ENCODE assay signal across 15 cellular contexts in genomic region chr1:199706826-199707606, GRCh38.
DNase-seq lines count a peak whose midpoint lies in the region; ATAC-seq, FAIRE-seq and TF ChIP-seq lines count a peak whose summit lies in the region.
"Had no signal": no experiment of that assay in that cellular context is flagged by ENCODE, and none has a peak within 500 bp of the region (broad histone marks: within the 10 kb centered on the region; RNA-seq: fewer than 3 reads in every experiment).

No MANE protein-coding gene starts in this region.

- H3K9ac ChIP-seq in HepG2 (ENCODE audit: insufficient read depth, low read depth, low read length) = no peak overlapping the region
- H3K9ac ChIP-seq: BLaER1 had no signal

- no peak for TF ChIP-seq CTCF in right lobe of liver (IDR thresholded peaks at IDR 0.05)
- no peak for TF ChIP-seq CTCF in HepG2 (CRISPR knock-in tag; IDR thresholded peaks at IDR 0.05)
- TF ChIP-seq CTCF in VCaP (conservative IDR thresholded peaks at IDR 0.05) = no peak
- no peak for TF ChIP-seq CTCF in thyroid gland (IDR thresholded peaks at IDR 0.05)

- H4K20me1 ChIP-seq in HepG2 (ENCODE audit: insufficient read depth, low read length) = no peaks in the 10 kb centered on the region
- H4K20me1 ChIP-seq: BLaER1 had no signal

- TF ChIP-seq RAD21 in HepG2 (CRISPR knock-in tag; IDR thresholded peaks at IDR 0.05) = no peak

- H3K27ac ChIP-seq in right lobe of liver (no peak overlapping the region), HepG2 (ENCODE audit: extremely low read length, insufficient read depth, low read length) (no peak overlapping the region), VCaP (peak overlapping the region; percentile 29), thyroid gland (no peak overlapping the region)
- H3K27ac ChIP-seq: BLaER1 had no signal

- H3K9me3 ChIP-seq in right lobe of liver (no peaks in the 10 kb centered on the region), HepG2 (ENCODE audit: low read length) (peaks cover 16% of the 10 kb centered on the region), thyroid gland (no peaks in the 10 kb centered on the region)

- no peak for FAIRE-seq in HepG2 (lab: Jason Lieb, UNC)
- FAIRE-seq: H1, HTR-8/SVneo had no signal

- no peak for TF ChIP-seq POLR2A in right lobe of liver (IDR thresholded peaks at IDR 0.05)
- TF ChIP-seq POLR2A in HepG2 (IDR thresholded peaks at IDR 0.05; ENCODE audit: insufficient read depth in 1 of 2, low read depth in 2 of 2, low read length in 2 of 2) = no peak
- no peak for TF ChIP-seq POLR2A in thyroid gland (IDR thresholded peaks at IDR 0.05)

- H3K36me3 ChIP-seq in right lobe of liver = no peaks in the 10 kb centered on the region
- H3K36me3 ChIP-seq in HepG2 (replicated peaks in 1 of 2; ENCODE audit: control insufficient read depth in 1 of 2, insufficient read depth in 2 of 2, low read length in 2 of 2) = no peaks in the 10 kb centered on the region
- H3K36me3 ChIP-seq in thyroid gland = no peaks in the 10 kb centered on the region
- H3K36me3 ChIP-seq: BLaER1 had no signal

- peak; percentile 59 to 94 (median 69) for ATAC-seq in right lobe of liver
- no peak for ATAC-seq in HepG2
- ATAC-seq in Right ventricle myocardium inferior = no peak

- H3K4me3 ChIP-seq in right lobe of liver = no peak overlapping the region
- no peak overlapping the region for H3K4me3 ChIP-seq in HepG2 (replicated peaks in 1 of 3; ENCODE audit: insufficient read depth in 1 of 3, low read depth in 2 of 3, low read length in 3 of 3)
- H3K4me3 ChIP-seq in thyroid gland (replicated peaks in 1 of 3) = no peak overlapping the region
- H3K4me3 ChIP-seq: BLaER1 had no signal

- DNase-seq in right lobe of liver (peak in 1 of 3 donors; percentile 48), HepG2 (ENCODE audit: low spot score) (no peak), renal cortical epithelial cell (ENCODE audit: low read depth) (peak; percentile 10), cortex of kidney (lab: John Stamatoyannopoulos, UW) (no peak), thyroid gland (no peak), Right ventricle myocardium inferior (ENCODE audit: missing footprints) (no peak)
- DNase-seq: 8988T; CD4-positive, alpha-beta memory T cell; DMS79 treated with DMSO at 0.1 percent for 48 hours; GF-D8; H9 had no signal

- no peaks in the 10 kb centered on the region for H3K27me3 ChIP-seq in right lobe of liver
- no peaks in the 10 kb centered on the region for H3K27me3 ChIP-seq in HepG2 (ENCODE audit: control insufficient read depth in 1 of 2, insufficient read depth in 2 of 2, low read length in 2 of 2)
- H3K27me3 ChIP-seq in thyroid gland = no peaks in the 10 kb centered on the region
- H3K27me3 ChIP-seq: BLaER1 had no signal

- in situ Hi-C loops in HepG2 (cut with HindIII; ENCODE audit: extremely low pct_ligation_motif_present, low pct_unique_long_range_greater_than_20kb) = no loop called here

- H3K4me2 ChIP-seq in HepG2 (ENCODE audit: low read depth, low read length) = no peak overlapping the region
- H3K4me2 ChIP-seq: BLaER1 had no signal

- H2AFZ ChIP-seq in HepG2 (ENCODE audit: low read length) = no peak overlapping the region

- POLR2A ChIA-PET in HepG2 (lab: Yijun Ruan, JAX) = no interaction called here

- CTCF ChIA-PET in HepG2 (lab: Yijun Ruan, JAX; ENCODE audit: low intra/inter-chr PET ratio, low total read pairs) = no interaction called here

- TF ChIP-seq EP300 in HepG2 (IDR thresholded peaks at IDR 0.05; ENCODE audit: low read depth in 2 of 2, low read length in 2 of 2) (no peak), HepG2 (CRISPR knock-in tag; IDR thresholded peaks at IDR 0.05; ENCODE audit: borderline replicate concordance) (no peak)

- 57% methylated on average over 5 of the region's 5 CpGs for WGBS in right lobe of liver (ENCODE audit: insufficient coverage, low coverage, low lambda C conversion rate, missing lambda C conversion rate)
- 4% methylated on average over 5 of the region's 5 CpGs for WGBS in HepG2 (ENCODE audit: low lambda C conversion rate)
- 93% methylated on average over 5 of the region's 5 CpGs for WGBS in thyroid gland, 2 donors

- no peaks in the 10 kb centered on the region for H3K79me2 ChIP-seq in HepG2 (ENCODE audit: insufficient read depth, low read length)

- H3K4me1 ChIP-seq in right lobe of liver = no peaks in the 10 kb centered on the region
- H3K4me1 ChIP-seq in HepG2 (ENCODE audit: insufficient read depth, low read length) = no peaks in the 10 kb centered on the region
- peaks cover 0 to 11% of the 10 kb centered on the region in 2 donors for H3K4me1 ChIP-seq in thyroid gland
- H3K4me1 ChIP-seq: BLaER1 had no signal

- intact Hi-C loops in right lobe of liver (cut with DNase I) = no loop called here
- intact Hi-C loops in HepG2 (cut with micrococcal nuclease; ENCODE audit: unreplicated experiment) = no loop called here
- intact Hi-C loops in thyroid gland (cut with DNase I) = no loop called here
- intact Hi-C loops in Right ventricle myocardium inferior (cut with DNase I) = no loop called here

- BruUV-seq in HepG2 (replicated peaks; lab: Mats Ljungman, UMichigan) = no TSS peak

TF ChIP-seq in HepG2, 621 proteins besides CTCF, POLR2A, EP300 and RAD21 (continues in another document):
- TF ChIP-seq FOXA3 (CRISPR knock-in tag; IDR thresholded peaks at IDR 0.05) (no peak), MTA3 (CRISPR knock-in tag; IDR thresholded peaks at IDR 0.05) (no peak), ZNF781 (CRISPR knock-in tag; IDR thresholded peaks at IDR 0.05; ENCODE audit: borderline replicate concordance, not compliant biosample characterization) (no peak), THYN1 (CRISPR knock-in tag; IDR thresholded peaks at IDR 0.05; ENCODE audit: borderline replicate concordance, low read depth) (no peak), REPIN1 (CRISPR knock-in tag; IDR thresholded peaks at IDR 0.05; ENCODE audit: borderline replicate concordance, low read depth) (no peak), NCOA2 (CRISPR knock-in tag; IDR thresholded peaks at IDR 0.05) (no peak), ZSCAN9 (CRISPR knock-in tag; IDR thresholded peaks at IDR 0.05; ENCODE audit: borderline replicate concordance) (no peak), ZNF775 (CRISPR knock-in tag; IDR thresholded peaks at IDR 0.05; ENCODE audit: borderline replicate concordance) (no peak), ZNF503 (CRISPR knock-in tag; IDR thresholded peaks at IDR 0.05) (no peak), TSC22D2 (CRISPR knock-in tag; IDR thresholded peaks at IDR 0.05; ENCODE audit: borderline replicate concordance) (no peak), THAP9 (CRISPR knock-in tag; IDR thresholded peaks at IDR 0.05; ENCODE audit: borderline replicate concordance) (no peak), SIN3A (IDR thresholded peaks at IDR 0.05; ENCODE audit: borderline replicate concordance, low read depth, low read length) (no peak), IRF1 (CRISPR knock-in tag; IDR thresholded peaks at IDR 0.05; ENCODE audit: low read depth) (no peak), ATF5 (CRISPR knock-in tag; IDR thresholded peaks at IDR 0.05; ENCODE audit: low read depth) (no peak), SMAD1 (CRISPR knock-in tag; IDR thresholded peaks at IDR 0.05; ENCODE audit: borderline replicate concordance, low read depth) (no peak), ZNF180 (CRISPR knock-in tag; IDR thresholded peaks at IDR 0.05; ENCODE audit: borderline replicate concordance, low read depth) (no peak)

Comparison
In these comparisons a context has a peak if more than half of its experiments do, and no peak if none do; other contexts are left out.
1. ATAC-seq: peak in right lobe of liver (4 of 4); none in HepG2 (single experiment) and Right ventricle myocardium inferior (single experiment).